19 cellular contexts compared by ENCODE assay signal in genomic region chr7:106561657-106562411, GRCh38.
A peak's percentile ranks its signal among the peaks of the same experiment; 100 is the strongest.
DNase-seq lines count a peak whose midpoint lies in the region; ATAC-seq and TF ChIP-seq lines count a peak whose summit lies in the region.
"Had no signal": no experiment of that assay in that cellular context is flagged by ENCODE, and none has a peak within 500 bp of the region (broad histone marks: within the 10 kb centered on the region; RNA-seq: fewer than 3 reads in every experiment).

No MANE protein-coding gene starts in this region.

- H3K27ac ChIP-seq in lower lobe of right lung (no peak overlapping the region), tibial nerve (no peak overlapping the region), substantia nigra (ENCODE audit: low read depth, low read length, poor library complexity, severe bottlenecking) (no peak overlapping the region)
- H3K27ac ChIP-seq: SK-N-MC had no signal

- no peak for TF ChIP-seq POLR2A in tibial nerve (IDR thresholded peaks at IDR 0.05)

- no peak overlapping the region for H3K4me3 Mint-ChIP-seq in activated naive CD8-positive, alpha-beta T cell treated with anti-CD3 and anti-CD28 coated beads, Interleukin-2, amount 50 U/mL, for 24 hours
- H3K4me3 Mint-ChIP-seq in activated naive CD8-positive, alpha-beta T cell treated with anti-CD3 and anti-CD28 coated beads for 36 hours: no peak overlapping the region
- peak overlapping the region; percentile 9 for H3K4me3 Mint-ChIP-seq in stimulated activated effector memory CD8-positive, alpha-beta T cell treated with anti-CD3 and anti-CD28 coated beads, Interleukin-12 subunit alpha, Interleukin-12 subunit beta, amount 100 ng/mL, for 72 hours
- H3K4me3 Mint-ChIP-seq: CD14-positive monocyte had no signal

- H3K27me3 ChIP-seq in lower lobe of right lung (ENCODE audit: low read depth): no peaks in the 10 kb centered on the region
- H3K27me3 ChIP-seq in tibial nerve: no peaks in the 10 kb centered on the region

- TF ChIP-seq EP300 in tibial nerve (IDR thresholded peaks at IDR 0.05): no peak

- TF ChIP-seq CTCF in lower lobe of right lung (IDR thresholded peaks at IDR 0.05) (no peak), tibial nerve (IDR thresholded peaks at IDR 0.05) (no peak)

- 92 to 95% methylated on average over 4 of the region's 4 CpGs for WGBS in tibial nerve, 2 donors

- H3K9me3 Mint-ChIP-seq in activated naive CD8-positive, alpha-beta T cell treated with anti-CD3 and anti-CD28 coated beads, Interleukin-2, amount 50 U/mL, for 24 hours: no peaks in the 10 kb centered on the region
- H3K9me3 Mint-ChIP-seq in activated naive CD8-positive, alpha-beta T cell treated with anti-CD3 and anti-CD28 coated beads for 36 hours: peaks cover 4% of the 10 kb centered on the region
- H3K9me3 Mint-ChIP-seq in stimulated activated effector memory CD8-positive, alpha-beta T cell treated with anti-CD3 and anti-CD28 coated beads, Interleukin-12 subunit alpha, Interleukin-12 subunit beta, amount 100 ng/mL, for 72 hours: peaks cover 4% of the 10 kb centered on the region

- H3K36me3 Mint-ChIP-seq in activated naive CD8-positive, alpha-beta T cell treated with anti-CD3 and anti-CD28 coated beads, Interleukin-2, amount 50 U/mL, for 24 hours (ENCODE audit: low read depth): no peaks in the 10 kb centered on the region
- no peaks in the 10 kb centered on the region for H3K36me3 Mint-ChIP-seq in activated naive CD8-positive, alpha-beta T cell treated with anti-CD3 and anti-CD28 coated beads for 36 hours
- no peaks in the 10 kb centered on the region for H3K36me3 Mint-ChIP-seq in stimulated activated effector memory CD8-positive, alpha-beta T cell treated with anti-CD3 and anti-CD28 coated beads, Interleukin-12 subunit alpha, Interleukin-12 subunit beta, amount 100 ng/mL, for 72 hours
- H3K36me3 Mint-ChIP-seq: CD14-positive monocyte had no signal

- no peak for DNase-seq in activated naive CD8-positive, alpha-beta T cell treated with anti-CD3 and anti-CD28 coated beads, Interleukin-2, amount 50 U/mL, for 24 hours
- DNase-seq in activated naive CD8-positive, alpha-beta T cell treated with anti-CD3 and anti-CD28 coated beads for 36 hours: no peak
- DNase-seq in stimulated activated effector memory CD8-positive, alpha-beta T cell treated with anti-CD3 and anti-CD28 coated beads, Interleukin-12 subunit alpha, Interleukin-12 subunit beta, amount 100 ng/mL, for 72 hours (ENCODE audit: low spot score in 2 of 2): peak in 1 of 2 donors; percentile 60
- DNase-seq in lower lobe of right lung (no peak), tibial nerve (ENCODE audit: low spot score in 2 of 2) (no peak), substantia nigra (lab: John Stamatoyannopoulos, UW) (no peak)
- DNase-seq: DMS79, KG1, NCI-H1105 treated with DMSO at 0.1 percent for 48 hours, NCI-H1694, NCI-H2227 treated with DMSO at 0.1 percent for 48 hours, NCI-H524, NCI-H82, OCI-M1, SHP77 had no signal

- peak overlapping the region; percentile 50 for H3K27ac Mint-ChIP-seq in activated naive CD8-positive, alpha-beta T cell treated with anti-CD3 and anti-CD28 coated beads, Interleukin-2, amount 50 U/mL, for 24 hours
- H3K27ac Mint-ChIP-seq in activated naive CD8-positive, alpha-beta T cell treated with anti-CD3 and anti-CD28 coated beads for 36 hours: no peak overlapping the region
- no peak overlapping the region for H3K27ac Mint-ChIP-seq in stimulated activated effector memory CD8-positive, alpha-beta T cell treated with anti-CD3 and anti-CD28 coated beads, Interleukin-12 subunit alpha, Interleukin-12 subunit beta, amount 100 ng/mL, for 72 hours

- H3K4me3 ChIP-seq in lower lobe of right lung (no peak overlapping the region), tibial nerve (no peak overlapping the region)
- H3K4me3 ChIP-seq: SK-N-MC had no signal

- H3K4me1 ChIP-seq in lower lobe of right lung: no peaks in the 10 kb centered on the region
- no peaks in the 10 kb centered on the region for H3K4me1 ChIP-seq in tibial nerve

- no peaks in the 10 kb centered on the region for H3K9me3 ChIP-seq in lower lobe of right lung
- peaks cover 0 to 4% (median 0%) of the 10 kb centered on the region in 4 donors for H3K9me3 ChIP-seq in tibial nerve

- H3K36me3 ChIP-seq in lower lobe of right lung: no peaks in the 10 kb centered on the region
- H3K36me3 ChIP-seq in tibial nerve: no peaks in the 10 kb centered on the region

- peaks cover 13% of the 10 kb centered on the region for H3K4me1 Mint-ChIP-seq in activated naive CD8-positive, alpha-beta T cell treated with anti-CD3 and anti-CD28 coated beads, Interleukin-2, amount 50 U/mL, for 24 hours
- no peaks in the 10 kb centered on the region for H3K4me1 Mint-ChIP-seq in activated naive CD8-positive, alpha-beta T cell treated with anti-CD3 and anti-CD28 coated beads for 36 hours
- H3K4me1 Mint-ChIP-seq in stimulated activated effector memory CD8-positive, alpha-beta T cell treated with anti-CD3 and anti-CD28 coated beads, Interleukin-12 subunit alpha, Interleukin-12 subunit beta, amount 100 ng/mL, for 72 hours: peaks cover 19% of the 10 kb centered on the region
- H3K4me1 Mint-ChIP-seq: CD14-positive monocyte had no signal

- H3K27me3 Mint-ChIP-seq in activated naive CD8-positive, alpha-beta T cell treated with anti-CD3 and anti-CD28 coated beads, Interleukin-2, amount 50 U/mL, for 24 hours: peaks cover 14% of the 10 kb centered on the region
- H3K27me3 Mint-ChIP-seq in activated naive CD8-positive, alpha-beta T cell treated with anti-CD3 and anti-CD28 coated beads for 36 hours: peaks cover 11% of the 10 kb centered on the region

- intact Hi-C loops in lower lobe of right lung (cut with DNase I): no loop called here

- peak; percentile 46 for ATAC-seq in activated naive CD8-positive, alpha-beta T cell treated with anti-CD3 and anti-CD28 coated beads, Interleukin-2, amount 50 U/mL, for 24 hours
- ATAC-seq in GM19463 (IDR thresholded peaks at IDR 0.05; ENCODE audit: unreplicated experiment) (peak; percentile 60), HG02852 (IDR thresholded peaks at IDR 0.05; ENCODE audit: unreplicated experiment) (peak; percentile 44), lower lobe of right lung (no peak)
- ATAC-seq in stimulated activated effector memory CD8-positive, alpha-beta T cell treated with anti-CD3 and anti-CD28 coated beads, Interleukin-12 subunit alpha, Interleukin-12 subunit beta, amount 100 ng/mL, for 72 hours: peak; percentile 93

Comparison
In these comparisons a context has a peak if more than half of its experiments do, and no peak if none do; other contexts are left out.
1. ATAC-seq: peak in activated naive CD8-positive, alpha-beta T cell treated with anti-CD3 and anti-CD28 coated beads, Interleukin-2, amount 50 U/mL, for 24 hours (single experiment), GM19463 (single experiment), HG02852 (single experiment) and stimulated activated effector memory CD8-positive, alpha-beta T cell treated with anti-CD3 and anti-CD28 coated beads, Interleukin-12 subunit alpha, Interleukin-12 subunit beta, amount 100 ng/mL, for 72 hours (single experiment); none in lower lobe of right lung (0 of 2).